1 cellular context compared by ENCODE assay signal in genomic region chr5:142011572-142012185, GRCh38.
TF ChIP-seq lines count a peak whose summit lies in the region.

No MANE protein-coding gene starts in this region.

TF ChIP-seq in WTC11, 78 proteins besides CTCF, POLR2A, EP300 and RAD21 (continued from another document):
- TF ChIP-seq ZNF396 (CRISPR knock-in tag; IDR thresholded peaks at IDR 0.05; ENCODE audit: borderline replicate concordance) (no peak), ZNF512 (CRISPR knock-in tag; IDR thresholded peaks at IDR 0.05; ENCODE audit: borderline replicate concordance) (no peak), KAT7 (CRISPR knock-in tag; IDR thresholded peaks at IDR 0.05; ENCODE audit: borderline replicate concordance) (no peak), FOXJ3 (CRISPR knock-in tag; IDR thresholded peaks at IDR 0.05; ENCODE audit: borderline replicate concordance) (no peak), E2F4 (CRISPR knock-in tag; IDR thresholded peaks at IDR 0.05; ENCODE audit: borderline replicate concordance, low read depth) (no peak), STAT6 (CRISPR knock-in tag; conservative IDR thresholded peaks at IDR 0.05; ENCODE audit: low read depth) (no peak), NR3C1 (CRISPR knock-in tag; conservative IDR thresholded peaks at IDR 0.05; ENCODE audit: low read depth) (no peak)
